25 cellular contexts compared by ENCODE assay signal in genomic region chr12:6319446-6319845, GRCh38. TPM values are rescaled to one million over a fixed set of nuclear protein-coding genes. Genes with fewer than 3 reads are reported as not detected.
DNase-seq lines count a peak whose midpoint lies in the region; ATAC-seq and TF ChIP-seq lines count a peak whose summit lies in the region.
"Had no signal": no experiment of that assay in that cellular context is flagged by ENCODE, and none has a peak within 500 bp of the region (broad histone marks: within the 10 kb centered on the region; RNA-seq: fewer than 3 reads in every experiment).

No MANE protein-coding gene starts in this region.

- peaks cover 16% of the 10 kb centered on the region for H3K4me1 ChIP-seq in GM23248 (ENCODE audit: insufficient read depth)

- peak overlapping the region; percentile 32 for H3K27ac Mint-ChIP-seq in activated CD4-positive, alpha-beta T cell treated with anti-CD3 and anti-CD28 coated beads, Interleukin-2, amount 10 ng/mL, durations not matched to agents 7 days and 5 days
- no peak overlapping the region for H3K27ac Mint-ChIP-seq in activated CD4-positive, alpha-beta T cell treated with anti-CD3 and anti-CD28 coated beads for 36 hours
- peak overlapping the region; percentile 10 to 13 for H3K27ac Mint-ChIP-seq in effector memory CD8-positive, alpha-beta T cell
- peak overlapping the region; percentile 14 for H3K27ac Mint-ChIP-seq in type B pancreatic cell
- H3K27ac Mint-ChIP-seq: HFFc6 had no signal

- no peaks in the 10 kb centered on the region for H4K20me1 ChIP-seq in GM23248 (ENCODE audit: insufficient read depth)

- no peaks in the 10 kb centered on the region for H3K79me2 ChIP-seq in GM23248 (ENCODE audit: insufficient read depth)

- in situ Hi-C loops in GM23248 (cut with MboI) = no loop called here

- no peak for ATAC-seq in activated CD4-positive, alpha-beta T cell treated with anti-CD3 and anti-CD28 coated beads for 36 hours
- ATAC-seq in effector memory CD8-positive, alpha-beta T cell (replicated peaks) = no peak
- ATAC-seq in HG02885 (IDR thresholded peaks at IDR 0.05; ENCODE audit: poor library complexity, unreplicated experiment) = no peak

- no peaks in the 10 kb centered on the region for H3K27me3 ChIP-seq in GM23248 (replicated peaks; ENCODE audit: insufficient read depth)
- H3K27me3 ChIP-seq: Peyer's patch had no signal

- H3K4me3 Mint-ChIP-seq in activated CD4-positive, alpha-beta T cell treated with anti-CD3 and anti-CD28 coated beads, Interleukin-2, amount 10 ng/mL, durations not matched to agents 7 days and 5 days = no peak overlapping the region
- no peak overlapping the region for H3K4me3 Mint-ChIP-seq in activated CD4-positive, alpha-beta T cell treated with anti-CD3 and anti-CD28 coated beads for 36 hours
- H3K4me3 Mint-ChIP-seq in effector memory CD8-positive, alpha-beta T cell = peak overlapping the region in 1 of 2 donors; percentile 23
- no peak overlapping the region for H3K4me3 Mint-ChIP-seq in type B pancreatic cell
- H3K4me3 Mint-ChIP-seq: HFFc6 had no signal

- no peak overlapping the region for H3K27ac ChIP-seq in GM23248
- H3K27ac ChIP-seq: C4-2B, HL-60, Peyer's patch, SJCRH30 had no signal

- H3K36me3 ChIP-seq in GM23248 (ENCODE audit: low read depth) = no peaks in the 10 kb centered on the region
- H3K36me3 ChIP-seq: SJCRH30 had no signal

- H3F3A ChIP-seq in GM23248 (ENCODE audit: insufficient read depth) = peaks cover 26% of the 10 kb centered on the region

- no peak overlapping the region for H2AFZ ChIP-seq in GM23248

- intact Hi-C loops in activated CD4-positive, alpha-beta T cell treated with anti-CD3 and anti-CD28 coated beads for 36 hours (cut with DNase I, micrococcal nuclease) = no loop called here

- DNase-seq in activated CD4-positive, alpha-beta T cell treated with anti-CD3 and anti-CD28 coated beads, Interleukin-2, amount 10 ng/mL, durations not matched to agents 7 days and 5 days = no peak
- DNase-seq in activated CD4-positive, alpha-beta T cell treated with anti-CD3 and anti-CD28 coated beads for 36 hours = no peak
- DNase-seq in GM23248 = peak; percentile 7
- no peak for DNase-seq in effector memory CD8-positive, alpha-beta T cell
- no peak for DNase-seq in type B pancreatic cell (ENCODE audit: extremely low spot score, unreplicated experiment)
- DNase-seq in iPS-NIHi11 (ENCODE audit: low spot score) = no peak
- DNase-seq: DMS53, EL, GF-D8, H7, HFFc6, KBM-7, MM.1S, NCI-H1048, NCI-H1417 treated with DMSO at 0.1 percent for 48 hours, NCI-H187, NCI-H446, NCI-H526, Peyer's patch, SJCRH30 had no signal

- WGBS in GM23248 (ENCODE audit: low coverage in 1 of 2, low lambda C conversion rate in 2 of 2, missing lambda C conversion rate in 2 of 2), 2 experiments = 87 to 90% methylated on average over 4 of the region's 4 CpGs

- POLR2A ChIA-PET in activated CD4-positive, alpha-beta T cell treated with anti-CD3 and anti-CD28 coated beads, Interleukin-2, amount 10 ng/mL, durations not matched to agents 7 days and 5 days (lab: Charles Lee) = no interaction called here
- POLR2A ChIA-PET in activated CD4-positive, alpha-beta T cell treated with anti-CD3 and anti-CD28 coated beads for 36 hours (lab: Charles Lee) = no interaction called here

- no peak for TF ChIP-seq CTCF in type B pancreatic cell (conservative IDR thresholded peaks at IDR 0.05)

- H3K9me2 ChIP-seq in GM23248 (ENCODE audit: insufficient read depth) = no peaks in the 10 kb centered on the region

- H3K9me3 ChIP-seq in GM23248 (ENCODE audit: low read depth) = no peaks in the 10 kb centered on the region
- H3K9me3 ChIP-seq: Peyer's patch, SJCRH30 had no signal

- no peak overlapping the region for H3K9ac ChIP-seq in GM23248

- no peak overlapping the region for H3K4me2 ChIP-seq in GM23248 (ENCODE audit: unreplicated experiment)

- H3K4me3 ChIP-seq in GM23248 = no peak overlapping the region
- H3K4me3 ChIP-seq: Peyer's patch, SJCRH30 had no signal

- no peaks in the 10 kb centered on the region for H3K9me3 Mint-ChIP-seq in activated CD4-positive, alpha-beta T cell treated with anti-CD3 and anti-CD28 coated beads, Interleukin-2, amount 10 ng/mL, durations not matched to agents 7 days and 5 days
- H3K9me3 Mint-ChIP-seq in activated CD4-positive, alpha-beta T cell treated with anti-CD3 and anti-CD28 coated beads for 36 hours (ENCODE audit: low read depth) = no peaks in the 10 kb centered on the region
- H3K9me3 Mint-ChIP-seq in effector memory CD8-positive, alpha-beta T cell = no peaks in the 10 kb centered on the region
- H3K9me3 Mint-ChIP-seq in type B pancreatic cell = no peaks in the 10 kb centered on the region
- H3K9me3 Mint-ChIP-seq: HFFc6 had no signal

- peaks cover 34% of the 10 kb centered on the region for H3K4me1 Mint-ChIP-seq in activated CD4-positive, alpha-beta T cell treated with anti-CD3 and anti-CD28 coated beads, Interleukin-2, amount 10 ng/mL, durations not matched to agents 7 days and 5 days
- H3K4me1 Mint-ChIP-seq in activated CD4-positive, alpha-beta T cell treated with anti-CD3 and anti-CD28 coated beads for 36 hours = peaks cover 29% of the 10 kb centered on the region
- H3K4me1 Mint-ChIP-seq in effector memory CD8-positive, alpha-beta T cell (ENCODE audit: low read depth in 2 of 2) = peaks cover 42 to 44% of the 10 kb centered on the region in 2 donors
- H3K4me1 Mint-ChIP-seq in type B pancreatic cell (ENCODE audit: unreplicated experiment) = peaks cover 20% of the 10 kb centered on the region

- peaks cover 3% of the 10 kb centered on the region for H3K27me3 Mint-ChIP-seq in activated CD4-positive, alpha-beta T cell treated with anti-CD3 and anti-CD28 coated beads, Interleukin-2, amount 10 ng/mL, durations not matched to agents 7 days and 5 days
- H3K27me3 Mint-ChIP-seq in activated CD4-positive, alpha-beta T cell treated with anti-CD3 and anti-CD28 coated beads for 36 hours = no peaks in the 10 kb centered on the region
- H3K27me3 Mint-ChIP-seq in effector memory CD8-positive, alpha-beta T cell = peaks cover 0 to 12% of the 10 kb centered on the region in 2 donors
- no peaks in the 10 kb centered on the region for H3K27me3 Mint-ChIP-seq in type B pancreatic cell

- peaks cover 4% of the 10 kb centered on the region for H3K36me3 Mint-ChIP-seq in activated CD4-positive, alpha-beta T cell treated with anti-CD3 and anti-CD28 coated beads, Interleukin-2, amount 10 ng/mL, durations not matched to agents 7 days and 5 days (ENCODE audit: low read depth)
- H3K36me3 Mint-ChIP-seq in activated CD4-positive, alpha-beta T cell treated with anti-CD3 and anti-CD28 coated beads for 36 hours (ENCODE audit: low read depth) = no peaks in the 10 kb centered on the region
- H3K36me3 Mint-ChIP-seq in effector memory CD8-positive, alpha-beta T cell (ENCODE audit: insufficient read depth) = peaks cover 3% of the 10 kb centered on the region
- H3K36me3 Mint-ChIP-seq in type B pancreatic cell = peaks cover 23% of the 10 kb centered on the region

- CTCF ChIA-PET in activated CD4-positive, alpha-beta T cell treated with anti-CD3 and anti-CD28 coated beads, Interleukin-2, amount 10 ng/mL, durations not matched to agents 7 days and 5 days (lab: Charles Lee) = interaction anchor here (0.6 to 2.2 kb wide), 4 partner anchors 15 to 41 kb away, joined by 3 to 8 read pairs (median 4); no protein-coding TSS in a partner anchor
- CTCF ChIA-PET in activated CD4-positive, alpha-beta T cell treated with anti-CD3 and anti-CD28 coated beads for 36 hours (lab: Charles Lee) = interaction anchor here (0.8 to 2.0 kb wide), 4 partner anchors 11 to 146 kb away, joined by 3 to 5 read pairs (median 4); no protein-coding TSS in a partner anchor

RNA-seq across cellular contexts. Expression of gene PLEKHG6, which starts 9.0 kb away (rescaled TPM):
- total RNA-seq in activated CD4-positive, alpha-beta T cell treated with anti-CD3 and anti-CD28 coated beads, Interleukin-2, amount 10 ng/mL, durations not matched to agents 7 days and 5 days = not detected
- total RNA-seq in activated CD4-positive, alpha-beta T cell treated with anti-CD3 and anti-CD28 coated beads for 36 hours = not detected
- not detected in 2 replicates for total RNA-seq in GM23248 (2014; rRNA removed; shearing (Covaris generic))
- 0.30 TPM in 1 of 2 replicates, not detected in the other for polyA plus RNA-seq in GM23248 (2016; fragmentation: Nextera tagmentation; extraction: Ambion mirVana)
- 32.4 and 115 TPM in 2 replicates for total RNA-seq in type B pancreatic cell (ENCODE audit: low replicate concordance)
- total RNA-seq: A172, HFFc6, OCI-LY7 had no signal

RNA-seq across cellular contexts. Expression of gene TNFRSF1A, which starts 22.4 kb away (rescaled TPM):
- 10 to 100 TPM; 59.3 to 64.4 TPM for total RNA-seq in activated CD4-positive, alpha-beta T cell treated with anti-CD3 and anti-CD28 coated beads, Interleukin-2, amount 10 ng/mL, durations not matched to agents 7 days and 5 days
- 10 to 100 TPM; 42.1 to 58.7 TPM for total RNA-seq in activated CD4-positive, alpha-beta T cell treated with anti-CD3 and anti-CD28 coated beads for 36 hours
- 247 and 343 TPM in 2 replicates for total RNA-seq in GM23248 (2014; rRNA removed; shearing (Covaris generic))
- 183 and 197 TPM in 2 replicates for polyA plus RNA-seq in GM23248 (2016; fragmentation: Nextera tagmentation; extraction: Ambion mirVana)
- total RNA-seq in type B pancreatic cell (ENCODE audit: low replicate concordance) = 79.1 and 222 TPM in 2 replicates

RNA-seq across cellular contexts. Expression of gene SCNN1A, which starts 55.9 kb away (rescaled TPM):
- total RNA-seq in activated CD4-positive, alpha-beta T cell treated with anti-CD3 and anti-CD28 coated beads, Interleukin-2, amount 10 ng/mL, durations not matched to agents 7 days and 5 days = under 1 TPM; 0.54 to 0.67 TPM
- under 1 TPM in 1 of 2 experiments, not detected in 1; 0.05 TPM for total RNA-seq in activated CD4-positive, alpha-beta T cell treated with anti-CD3 and anti-CD28 coated beads for 36 hours
- 0.76 TPM in 1 of 2 replicates, not detected in the other for total RNA-seq in GM23248 (2014; rRNA removed; shearing (Covaris generic))
- 0.25 and 0.59 TPM in 2 replicates for polyA plus RNA-seq in GM23248 (2016; fragmentation: Nextera tagmentation; extraction: Ambion mirVana)
- 29.2 and 72.7 TPM in 2 replicates for total RNA-seq in type B pancreatic cell (ENCODE audit: low replicate concordance)
- total RNA-seq: SJCRH30 had no signal

Comparison
In these comparisons a context has a peak if more than half of its experiments do, and no peak if none do; other contexts are left out.
1. RNA of gene PLEKHG6, which starts 9.0 kb away (total RNA-seq): 32.4 to 115 TPM in type B pancreatic cell; not detected in activated CD4-positive, alpha-beta T cell treated with anti-CD3 and anti-CD28 coated beads, Interleukin-2, amount 10 ng/mL, durations not matched to agents 7 days and 5 days, not detected in activated CD4-positive, alpha-beta T cell treated with anti-CD3 and anti-CD28 coated beads for 36 hours and not detected in GM23248; every median in the first group is over 10 times any median in the second.
2. RNA of gene SCNN1A, which starts 55.9 kb away (total RNA-seq): 29.2 to 72.7 TPM in type B pancreatic cell; 0.76 TPM in GM23248, 0.54 to 0.67 TPM in activated CD4-positive, alpha-beta T cell treated with anti-CD3 and anti-CD28 coated beads, Interleukin-2, amount 10 ng/mL, durations not matched to agents 7 days and 5 days and 0.05 TPM in activated CD4-positive, alpha-beta T cell treated with anti-CD3 and anti-CD28 coated beads for 36 hours; every median in the first group is over 10 times any median in the second.